Comparison of ENCODE assay signal across 8 cellular contexts in the genomic region with DNA sequence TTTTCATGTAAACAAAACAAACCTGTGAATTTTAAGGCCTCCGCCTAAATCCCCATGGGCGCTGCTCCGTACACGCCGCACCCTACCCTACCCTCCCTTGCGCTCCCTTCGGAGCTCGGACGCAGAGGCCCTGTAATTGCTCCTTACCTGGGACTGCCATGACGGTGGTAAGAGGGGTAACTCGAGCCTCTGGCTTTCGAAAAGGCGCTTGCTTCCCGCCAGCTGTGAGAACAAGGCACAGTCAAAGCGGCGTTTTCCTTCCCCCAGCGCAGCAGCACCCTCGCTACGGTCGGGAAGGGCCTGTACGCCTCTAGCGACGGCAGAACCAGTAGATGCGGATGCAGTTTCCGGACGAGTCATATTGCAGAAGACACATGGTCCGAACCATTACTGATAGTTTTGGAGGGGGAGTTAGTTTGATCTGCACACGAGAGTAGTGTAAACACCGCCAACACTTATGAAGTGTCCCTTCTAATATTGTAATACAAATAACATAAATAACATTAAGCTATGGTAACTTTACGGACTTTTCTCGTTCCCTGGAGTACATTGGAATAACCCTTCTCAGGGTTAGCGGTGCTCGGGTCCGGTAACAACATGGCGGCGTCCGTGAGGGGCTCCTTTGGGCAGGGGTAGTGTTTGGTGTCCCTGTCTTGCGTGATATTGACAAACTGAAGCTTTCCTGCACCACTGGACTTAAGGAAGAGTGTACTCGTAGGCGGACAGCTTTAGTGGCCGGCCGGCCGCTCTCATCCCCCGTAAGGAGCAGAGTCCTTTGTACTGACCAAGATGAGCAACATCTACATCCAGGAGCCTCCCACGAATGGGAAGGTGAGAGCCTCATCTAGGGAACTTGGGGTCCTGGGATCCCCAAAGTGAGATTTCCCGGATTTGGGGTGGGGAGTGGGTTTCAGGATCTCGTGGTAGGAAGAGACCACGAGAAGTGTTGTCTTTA. TPM values are rescaled to one million over a fixed set of nuclear protein-coding genes. Genes with fewer than 3 reads are reported as not detected.
A peak's percentile ranks its signal among the peaks of the same experiment; 100 is the strongest.
DNase-seq lines count a peak whose midpoint lies in the region; ATAC-seq, FAIRE-seq and TF ChIP-seq lines count a peak whose summit lies in the region.

A gene with protein sequence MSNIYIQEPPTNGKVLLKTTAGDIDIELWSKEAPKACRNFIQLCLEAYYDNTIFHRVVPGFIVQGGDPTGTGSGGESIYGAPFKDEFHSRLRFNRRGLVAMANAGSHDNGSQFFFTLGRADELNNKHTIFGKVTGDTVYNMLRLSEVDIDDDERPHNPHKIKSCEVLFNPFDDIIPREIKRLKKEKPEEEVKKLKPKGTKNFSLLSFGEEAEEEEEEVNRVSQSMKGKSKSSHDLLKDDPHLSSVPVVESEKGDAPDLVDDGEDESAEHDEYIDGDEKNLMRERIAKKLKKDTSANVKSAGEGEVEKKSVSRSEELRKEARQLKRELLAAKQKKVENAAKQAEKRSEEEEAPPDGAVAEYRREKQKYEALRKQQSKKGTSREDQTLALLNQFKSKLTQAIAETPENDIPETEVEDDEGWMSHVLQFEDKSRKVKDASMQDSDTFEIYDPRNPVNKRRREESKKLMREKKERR (plus strand): TSS at position 573 of the 955 bp plus-strand sequence. CDS start 217 bp downstream, at position 790.
A gene (minus strand): TSS at position 334 of the 955 bp plus-strand sequence. CDS start 174 bp downstream, at position 160.

- CTCF ChIA-PET in Caco-2 (lab: Charles Lee) = interaction anchor here (0.9 kb wide), 1 partner anchor 20 kb away, joined by 3 read pairs; no protein-coding TSS in a partner anchor

- peak within 1 kb of the TSS; percentile 82 for H3K4me3 ChIP-seq in Caco-2 (ENCODE audit: low read depth, low read length)
- peak within 1 kb of the TSS; percentile 91 for H3K4me3 ChIP-seq in NT2/D1 (ENCODE audit: insufficient read length, low read depth)
- H3K4me3 ChIP-seq in mesodermal cell (ENCODE audit: extremely low read depth, insufficient read depth, low read length, poor library complexity, severe bottlenecking) = peak within 1 kb of the TSS; percentile 86

- H3K27ac Mint-ChIP-seq in Caco-2 (ENCODE audit: unreplicated experiment) = peak within 1 kb of the TSS; percentile 100

- peak; percentile 95 for ATAC-seq in GM21360 (IDR thresholded peaks at IDR 0.05; ENCODE audit: unreplicated experiment)

- H3K27me3 ChIP-seq in Caco-2 (replicated peaks; ENCODE audit: control insufficient read depth, insufficient read depth, low read length) = no peaks in the 10 kb centered on the region
- no peaks in the 10 kb centered on the region for H3K27me3 ChIP-seq in NT2/D1 (ENCODE audit: insufficient read depth, insufficient read length)

- POLR2A ChIA-PET in Caco-2 (lab: Charles Lee) = no interaction called here

- FAIRE-seq in endometrium (lab: Jason Lieb, UNC) = peak; percentile 41

- no peaks in the 10 kb centered on the region for H3K9me3 ChIP-seq in Caco-2
- H3K9me3 ChIP-seq in NT2/D1 (ENCODE audit: insufficient read depth, low read length) = no peaks in the 10 kb centered on the region
- H3K9me3 ChIP-seq in mesodermal cell (ENCODE audit: control insufficient read depth, low read length) = no peaks in the 10 kb centered on the region

- H3K4me3 Mint-ChIP-seq in Caco-2 (ENCODE audit: unreplicated experiment) = peak within 1 kb of the TSS; percentile 91

- H3K9me3 Mint-ChIP-seq in Caco-2 (ENCODE audit: unreplicated experiment) = no peaks in the 10 kb centered on the region

- H3K27me3 Mint-ChIP-seq in Caco-2 (ENCODE audit: insufficient read depth, unreplicated experiment) = no peaks in the 10 kb centered on the region

- peak within 1 kb of the TSS; percentile 88 for H3K27ac ChIP-seq in mesodermal cell (ENCODE audit: low read depth, low read length, severe bottlenecking)

- peaks cover 11% of the 10 kb centered on the region for H3K4me1 ChIP-seq in Caco-2
- no peaks in the 10 kb centered on the region for H3K4me1 ChIP-seq in NT2/D1 (ENCODE audit: insufficient read depth, insufficient read length)
- H3K4me1 ChIP-seq in mesodermal cell (ENCODE audit: control insufficient read depth, insufficient read depth, low read length, poor library complexity, severe bottlenecking) = peaks cover 11% of the 10 kb centered on the region

- intact Hi-C loops in Caco-2 (cut with micrococcal nuclease; ENCODE audit: unreplicated experiment) = loop anchor here (5.0 kb wide), 2 partner anchors 116 to 131 kb away; no protein-coding TSS in a partner anchor

- H3K4me1 Mint-ChIP-seq in Caco-2 (ENCODE audit: low read depth, unreplicated experiment) = peaks cover 28% of the 10 kb centered on the region

- DNase-seq in Caco-2 = peak; percentile 87 to 91
- peak; percentile 84 for DNase-seq in HT1080 (ENCODE audit: low read depth)
- peak; percentile 68 for DNase-seq in NT2/D1 (ENCODE audit: low read depth, low spot score)
- DNase-seq in activated CD8-positive, alpha-beta memory T cell treated with anti-CD3 and anti-CD28 coated beads, Interleukin-2, amount 50 U/mL, for 1 hour (ENCODE audit: extremely low read depth) = peak; percentile 53
- peak; percentile 55 to 74 for DNase-seq in stimulated activated CD8-positive, alpha-beta memory T cell treated with anti-CD3 and anti-CD28 coated beads, Interleukin-15, amount 100 ng/mL, for 4 hours (ENCODE audit: low read depth in 2 of 2)

- peak within 1 kb of the TSS; percentile 84 for H3K9ac ChIP-seq in NT2/D1 (ENCODE audit: insufficient read length, low read depth)

- peaks cover 6% of the 10 kb centered on the region for H3K36me3 Mint-ChIP-seq in Caco-2 (ENCODE audit: insufficient read depth, unreplicated experiment)

- TSS peak; percentile 65 for BruUV-seq in Caco-2 (replicated peaks; lab: Mats Ljungman, UMichigan)

- TF ChIP-seq CTCF in Caco-2 (IDR thresholded peaks at IDR 0.05; ENCODE audit: insufficient read depth in 1 of 2, low read depth in 1 of 2, low read length in 1 of 2, severe bottlenecking in 1 of 2, unreplicated experiment in 1 of 2) = peak in 1 of 2 experiments; percentile 28

- 0% methylated on average over 32 to 34 of the region's 48 CpGs for WGBS in mesodermal cell (ENCODE audit: insufficient coverage in 2 of 2), 2 experiments

- H3K36me3 ChIP-seq in Caco-2 (ENCODE audit: control insufficient read depth, insufficient read depth, low read length) = no peaks in the 10 kb centered on the region; the same call in 1 of the 2 replicates
- peaks cover 26% of the 10 kb centered on the region for H3K36me3 ChIP-seq in NT2/D1 (ENCODE audit: insufficient read depth, insufficient read length, low read length)
- peaks cover 27% of the 10 kb centered on the region for H3K36me3 ChIP-seq in mesodermal cell (ENCODE audit: control insufficient read depth, insufficient read depth, low read length)

RNA-seq across cellular contexts. Expression of the first gene that starts in this region (rescaled TPM):
- 32.9 TPM in 2 replicates for total RNA-seq in Caco-2 (2022)
- 13.0 and 13.6 TPM in 2 replicates for total RNA-seq in HT1080 (2014; rRNA removed; shearing (Covaris generic))
- 3.3 and 4.4 TPM in 2 replicates for polyA plus RNA-seq in HT1080 (2015; cell fraction: cytosol; rRNA removed)
- polyA plus RNA-seq in HT1080 (2015; cell fraction: nucleus; rRNA removed) = 1.9 and 6.2 TPM in 2 replicates
- polyA plus RNA-seq in mesodermal cell (2013, experiment 1 of 2) = 34.2 TPM
- polyA plus RNA-seq in mesodermal cell (2013, experiment 2 of 2) = 43.5 TPM

RNA-seq across cellular contexts. Expression of the second gene that starts in this region (rescaled TPM):
- total RNA-seq in Caco-2 (2022) = 21.7 and 21.9 TPM in 2 replicates
- total RNA-seq in HT1080 (2014; rRNA removed; shearing (Covaris generic)) = 5.6 and 7.6 TPM in 2 replicates
- polyA plus RNA-seq in HT1080 (2015; cell fraction: cytosol; rRNA removed) = 4.8 and 6.6 TPM in 2 replicates
- 5.3 and 5.8 TPM in 2 replicates for polyA plus RNA-seq in HT1080 (2015; cell fraction: nucleus; rRNA removed)
- 13.4 TPM for polyA plus RNA-seq in mesodermal cell (2013, experiment 1 of 2)
- 17.0 TPM for polyA plus RNA-seq in mesodermal cell (2013, experiment 2 of 2)

Comparison
In these comparisons a context has a peak if more than half of its experiments do, and no peak if none do; other contexts are left out.
1. Peak in every context shown above with its lines: DNase-seq, ATAC-seq, H3K4me3 ChIP-seq and H3K27ac ChIP-seq.